ENCODE assay signal across 28 cellular contexts in the genomic region with DNA sequence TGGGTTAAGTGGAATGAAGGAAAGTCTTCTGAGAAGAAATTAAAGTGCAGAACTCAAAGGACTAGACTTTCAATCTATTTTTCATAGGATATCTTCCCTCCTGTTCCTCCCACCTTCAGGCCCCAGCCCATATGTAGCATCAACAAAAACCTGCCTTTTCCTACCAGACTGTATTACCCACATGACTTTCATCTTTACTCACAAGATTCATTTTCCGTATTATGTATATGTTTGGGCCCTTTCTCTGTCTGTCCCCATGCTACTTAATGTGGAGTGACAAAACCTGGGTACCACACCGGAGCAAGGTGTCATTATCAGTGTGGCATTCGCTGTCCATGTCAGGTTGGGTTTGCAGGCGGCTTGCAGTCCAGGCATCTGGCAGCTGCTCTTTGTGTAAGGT. TPM values are rescaled to one million over a fixed set of nuclear protein-coding genes. Genes with fewer than 3 reads are reported as not detected.
"Had no signal": no experiment of that assay in that cellular context is flagged by ENCODE, and none has a peak within 500 bp of the region (broad histone marks: within the 10 kb centered on the region; RNA-seq: fewer than 3 reads in every experiment).

No MANE protein-coding gene starts in this region.

- H2AFZ ChIP-seq: PC-9 had no signal

- DNase-seq: IMR-90, Karpas-422, KG1, MG63, NCI-H1092, NCI-H1105 treated with DMSO at 0.1 percent for 48 hours, NCI-H1417 treated with DMSO at 0.1 percent for 48 hours, NCI-H146, NCI-H1694 treated with DMSO at 0.1 percent for 48 hours, NCI-H1930, NCI-H2081 treated with DMSO at 0.1 percent for 48 hours, NCI-H2171, NCI-H226, NCI-H446, NCI-H510A, NCI-H524 treated with DMSO at 0.1 percent for 48 hours, NCI-H69, NCI-H774, OCI-M1, PC-9, Right ventricle myocardium superior, RPMI8226, SIG-M5 had no signal

- H3K9me3 ChIP-seq: MG63, SJSA1 had no signal

- H3K4me1 ChIP-seq: SJSA1 had no signal

- H3K27me3 ChIP-seq: MG63, SJSA1 had no signal

- H3K27ac ChIP-seq: PC-9, SJSA1, SK-N-MC had no signal

- H3K4me2 ChIP-seq: PC-9 had no signal

- H3K4me3 ChIP-seq: MG63, PC-9, SJSA1, SK-N-MC had no signal

- H3K36me3 ChIP-seq: MG63, SJSA1 had no signal

- ATAC-seq: HepG2 had no signal

- FAIRE-seq: HepG2, RCC 7860 had no signal

RNA-seq across cellular contexts. Expression of gene CNR1, which starts 18.8 kb away (rescaled TPM):
- total RNA-seq: HepG2, HT1080, IMR-90, PC-9 had no signal
- polyA plus RNA-seq: HepG2, IMR-90 had no signal
